In genomic region chr19:48918801-48919247, GRCh38 we compare ENCODE assay signal across 1 cellular context.
TF ChIP-seq lines count a peak whose summit lies in the region.

No MANE protein-coding gene starts in this region.

TF ChIP-seq in K562, 482 proteins besides CTCF, POLR2A, EP300 and RAD21 (continued from another document and continues in another):
- peak; percentile 67; the same call in 1 of the 2 replicates for TF ChIP-seq TFAP4 (CRISPR knock-in tag; IDR thresholded peaks at IDR 0.05; ENCODE audit: borderline replicate concordance)
- no peak for TF ChIP-seq ZFPM2 (CRISPR knock-in tag; IDR thresholded peaks at IDR 0.05)
- TF ChIP-seq CBFA2T2 (conservative IDR thresholded peaks at IDR 0.05): peak; percentile 38
- no peak for TF ChIP-seq MYNN (IDR thresholded peaks at IDR 0.05)
- TF ChIP-seq MYNN (CRISPR knock-in tag; IDR thresholded peaks at IDR 0.05): no peak
- no peak for TF ChIP-seq NFATC3 (IDR thresholded peaks at IDR 0.05)
- TF ChIP-seq MEIS2 (IDR thresholded peaks at IDR 0.05; ENCODE audit: partially characterized antibody): peak; percentile 49
- no peak for TF ChIP-seq USF2 (CRISPR knock-in tag; IDR thresholded peaks at IDR 0.05)
- no peak for TF ChIP-seq NR2C2 (CRISPR knock-in tag; IDR thresholded peaks at IDR 0.05)
- peak; percentile 34; the same call in 1 of the 2 replicates for TF ChIP-seq NR2C2 (tag; IDR thresholded peaks at IDR 0.05)
- no peak for TF ChIP-seq KLF10 (CRISPR knock-in tag; IDR thresholded peaks at IDR 0.05)
- no peak for TF ChIP-seq ATF1 (CRISPR knock-in tag; IDR thresholded peaks at IDR 0.05)
- peak; percentile 42; the same call in 1 of the 2 replicates for TF ChIP-seq ATF1 (tag; IDR thresholded peaks at IDR 0.05)
- no peak for TF ChIP-seq HOXB6 (CRISPR knock-in tag; IDR thresholded peaks at IDR 0.05; ENCODE audit: borderline replicate concordance)
- TF ChIP-seq SIX5 (IDR thresholded peaks at IDR 0.05; ENCODE audit: borderline replicate concordance in 1 of 2, insufficient read depth in 1 of 2, low read depth in 1 of 2, low read length in 2 of 2): peak; percentile 96
- peak in 1 of 3 experiments; percentile 55; a peak in 2 of 6 replicates for TF ChIP-seq ZBTB11 (CRISPR knock-in tag; IDR thresholded peaks at IDR 0.05)
- peak; percentile 90 for TF ChIP-seq ZNF644 (tag; IDR thresholded peaks at IDR 0.05; ENCODE audit: low read depth)
- peak; percentile 78 for TF ChIP-seq ARID1B (IDR thresholded peaks at IDR 0.05)
- no peak for TF ChIP-seq RNF2 (IDR thresholded peaks at IDR 0.05)
- TF ChIP-seq CBX3 (IDR thresholded peaks at IDR 0.05; ENCODE audit: borderline replicate concordance in 1 of 2, low read length in 2 of 2): peak in 1 of 2 experiments; percentile 40; a peak in 1 of 3 replicates
- peak; percentile 56 for TF ChIP-seq L3MBTL2 (IDR thresholded peaks at IDR 0.05)
- 0 out of 2 replicates have a peak, but pooled peaks have one; percentile 19 for TF ChIP-seq EP400 (IDR thresholded peaks at IDR 0.05)
- peak; percentile 95 for TF ChIP-seq ETS1 (conservative IDR thresholded peaks at IDR 0.05; ENCODE audit: control insufficient read depth, low read depth, low read length)
- TF ChIP-seq ZC3H8 (IDR thresholded peaks at IDR 0.05): no peak
- peak; percentile 93 for TF ChIP-seq VEZF1 (CRISPR knock-in tag; IDR thresholded peaks at IDR 0.05)
- peak; percentile 47; the same call in 1 of the 2 replicates for TF ChIP-seq TEAD4 (IDR thresholded peaks at IDR 0.05; ENCODE audit: low read length)
- TF ChIP-seq TEAD4 (CRISPR knock-in tag; IDR thresholded peaks at IDR 0.05; ENCODE audit: borderline replicate concordance): no peak
- TF ChIP-seq ZNF766 (CRISPR knock-in tag; conservative IDR thresholded peaks at IDR 0.05): peak; percentile 92
- peak; percentile 67 for TF ChIP-seq CBFA2T3 (IDR thresholded peaks at IDR 0.05)
- no peak for TF ChIP-seq BRF2 (IDR thresholded peaks at IDR 0.05; ENCODE audit: borderline replicate concordance, insufficient read depth, insufficient read length)
- TF ChIP-seq HMGN3 (IDR thresholded peaks at IDR 0.05; ENCODE audit: borderline replicate concordance, extremely low read depth, insufficient read length, low read depth, low read length): no peak
- no peak for TF ChIP-seq THRAP3 (IDR thresholded peaks at IDR 0.05; ENCODE audit: borderline replicate concordance)
- no peak for TF ChIP-seq ZNF707 (CRISPR knock-in tag; conservative IDR thresholded peaks at IDR 0.05)
- peak; percentile 64 for TF ChIP-seq SP1 (CRISPR knock-in tag; IDR thresholded peaks at IDR 0.05)
- TF ChIP-seq ZNF263 (CRISPR knock-in tag; IDR thresholded peaks at IDR 0.05; ENCODE audit: borderline replicate concordance): peak; percentile 57; the same call in 1 of the 2 replicates
- TF ChIP-seq CTBP1 (IDR thresholded peaks at IDR 0.05; ENCODE audit: borderline replicate concordance): peak; percentile 47; the same call in 1 of the 2 replicates
- TF ChIP-seq PKNOX1 (IDR thresholded peaks at IDR 0.05): peak; percentile 97
- peak; percentile 80 for TF ChIP-seq BHLHE40 (IDR thresholded peaks at IDR 0.05; ENCODE audit: low read length)
- peak; percentile 42 for TF ChIP-seq POLR2B (IDR thresholded peaks at IDR 0.05; ENCODE audit: low read depth, partially characterized antibody)
- no peak for TF ChIP-seq BCL6 (CRISPR knock-in tag; IDR thresholded peaks at IDR 0.05)
- TF ChIP-seq POLR2AphosphoS2 (IDR thresholded peaks at IDR 0.05; ENCODE audit: low read length): peak; percentile 90; the same call in 1 of the 2 replicates
- TF ChIP-seq MTA2 (IDR thresholded peaks at IDR 0.05; ENCODE audit: low read depth): 0 out of 2 replicates have a peak, but pooled peaks have one; percentile 43
- no peak for TF ChIP-seq ZNF518B (CRISPR knock-in tag; IDR thresholded peaks at IDR 0.05)
- TF ChIP-seq SAP30 (IDR thresholded peaks at IDR 0.05; ENCODE audit: borderline replicate concordance, insufficient read depth, low read depth, low read length, poor library complexity, severe bottlenecking): no peak
- TF ChIP-seq TRIM25 (IDR thresholded peaks at IDR 0.05; ENCODE audit: borderline replicate concordance): no peak
- 0 out of 2 replicates have a peak, but pooled peaks have one; percentile 36 for TF ChIP-seq SRSF3 (IDR thresholded peaks at IDR 0.05; ENCODE audit: insufficient read depth, low read length)
- no peak for TF ChIP-seq ZZZ3 (IDR thresholded peaks at IDR 0.05)
- peak; percentile 22; the same call in 1 of the 2 replicates for TF ChIP-seq NFIC (IDR thresholded peaks at IDR 0.05)
- 0 out of 2 replicates have a peak, but pooled peaks have one; percentile 4 for TF ChIP-seq PHTF2 (CRISPR knock-in tag; IDR thresholded peaks at IDR 0.05)
- no peak for TF ChIP-seq CEBPB (tag; IDR thresholded peaks at IDR 0.05)
- peak; percentile 53; the same call in 1 of the 2 replicates for TF ChIP-seq USF1 (CRISPR knock-in tag; IDR thresholded peaks at IDR 0.05)
